Comparison of ENCODE assay signal across 8 cellular contexts in the genomic region with DNA sequence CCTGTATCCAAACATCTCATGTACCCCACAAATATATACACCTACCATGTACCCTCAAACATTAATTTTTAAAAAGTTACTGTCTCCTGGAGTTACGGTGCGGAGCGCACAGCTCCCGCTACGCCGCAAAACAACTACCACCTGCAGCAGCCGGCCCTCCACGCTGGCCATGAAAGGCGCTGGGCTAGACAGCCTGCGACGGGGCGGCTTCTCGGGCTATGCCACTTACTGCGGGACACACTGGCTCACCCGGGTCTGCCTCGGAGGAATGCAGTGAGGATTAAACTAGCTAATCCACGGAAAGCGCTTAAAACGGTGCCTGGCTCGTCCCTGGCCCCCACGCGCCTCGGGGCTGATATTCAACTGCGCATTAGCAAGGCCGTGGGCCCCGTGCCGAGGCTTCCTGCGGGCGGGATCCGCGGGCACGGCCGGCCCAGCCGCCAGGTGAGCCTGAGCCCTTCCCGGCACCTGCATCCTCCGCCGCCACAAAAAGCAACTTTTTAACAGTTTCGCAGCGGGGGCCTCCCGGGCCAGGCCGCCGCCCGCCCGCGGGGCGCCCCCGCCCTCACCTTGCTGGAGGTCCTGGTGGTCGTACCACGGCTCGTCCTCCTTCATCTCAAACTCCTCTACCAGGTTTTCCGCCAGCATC. TPM values are rescaled to one million over a fixed set of nuclear protein-coding genes. Genes with fewer than 3 reads are reported as not detected.
DNase-seq lines count a peak whose midpoint lies in the region; ATAC-seq and TF ChIP-seq lines count a peak whose summit lies in the region.

No MANE protein-coding gene starts in this region.

- no peak for TF ChIP-seq CTCF in AG10803 (conservative IDR thresholded peaks at IDR 0.05; ENCODE audit: low read length)
- TF ChIP-seq CTCF in left lung (IDR thresholded peaks at IDR 0.05), result no peak

- ATAC-seq in GM19328 (IDR thresholded peaks at IDR 0.05; ENCODE audit: unreplicated experiment) (peak; percentile 19), HG03432 (IDR thresholded peaks at IDR 0.05; ENCODE audit: unreplicated experiment) (peak; percentile 31), left lung (peak; percentile 25)
- ATAC-seq in central memory CD8-positive, alpha-beta T cell (replicated peaks; ENCODE audit: extremely low read depth, poor library complexity, severe bottlenecking), result peak; percentile 27

- no peaks in the 10 kb centered on the region for H3K9me3 Mint-ChIP-seq in central memory CD8-positive, alpha-beta T cell

- H3K4me3 ChIP-seq in AG10803 (ENCODE audit: low read length) (peak overlapping the region; percentile 86), left lung (peak overlapping the region; percentile 80 to 92)

- peak overlapping the region; percentile 93 for H3K4me3 Mint-ChIP-seq in central memory CD8-positive, alpha-beta T cell

- H3K27me3 ChIP-seq in left lung, result no peaks in the 10 kb centered on the region

- H3K4me1 ChIP-seq in left lung, result peaks cover 31 to 65% of the 10 kb centered on the region in 2 donors

- no peaks in the 10 kb centered on the region for H3K27me3 Mint-ChIP-seq in central memory CD8-positive, alpha-beta T cell

- no peaks in the 10 kb centered on the region for H3K9me3 ChIP-seq in left lung

- intact Hi-C loops in left lung (cut with DNase I), result no loop called here

- no peak for DNase-seq in AG10803 (ENCODE audit: low read depth)
- DNase-seq in T-helper 9 cell, result peak; percentile 31
- peak; percentile 14 to 28 for DNase-seq in central memory CD8-positive, alpha-beta T cell (ENCODE audit: low spot score in 2 of 2)
- peak; percentile 51 to 89 for DNase-seq in left lung
- DNase-seq in stimulated activated CD8-positive, alpha-beta memory T cell treated with anti-CD3 and anti-CD28 coated beads, Interleukin-4, amount 100 ng/mL, for 24 hours (ENCODE audit: low read depth), result peak; percentile 15
- DNase-seq in GOT3 (lab: John Stamatoyannopoulos, UW), result no peak

- H3K36me3 Mint-ChIP-seq in central memory CD8-positive, alpha-beta T cell (ENCODE audit: insufficient read depth), result peaks cover 22% of the 10 kb centered on the region

- H3K27ac ChIP-seq in left lung, result peak overlapping the region; percentile 82 to 88

- H3K27ac Mint-ChIP-seq in central memory CD8-positive, alpha-beta T cell (ENCODE audit: low read depth), result peak overlapping the region; percentile 96

- H3K4me1 Mint-ChIP-seq in central memory CD8-positive, alpha-beta T cell, result peaks cover 46% of the 10 kb centered on the region

- no peaks in the 10 kb centered on the region for H3K36me3 ChIP-seq in left lung

RNA-seq across cellular contexts. Expression of gene CDR2, which starts 0.6 kb away (rescaled TPM):
- 10 to 100 TPM; 17.3 to 18.7 TPM for total RNA-seq in left lung

Comparison
In these comparisons a context has a peak if more than half of its experiments do, and no peak if none do; other contexts are left out.
1. DNase-seq: peak in T-helper 9 cell (single experiment), central memory CD8-positive, alpha-beta T cell (2 of 2), left lung (2 of 2) and stimulated activated CD8-positive, alpha-beta memory T cell treated with anti-CD3 and anti-CD28 coated beads, Interleukin-4, amount 100 ng/mL, for 24 hours (single experiment); none in AG10803 (single experiment) and GOT3 (single experiment).
2. Peak in every context shown above with its lines, with median percentiles within 50 percentile points of each other: ATAC-seq.